11 cellular contexts compared by ENCODE assay signal in genomic region chr7:92632791-92633190, GRCh38. TPM values are rescaled to one million over a fixed set of nuclear protein-coding genes. Genes with fewer than 3 reads are reported as not detected.
DNase-seq lines count a peak whose midpoint lies in the region; ATAC-seq and TF ChIP-seq lines count a peak whose summit lies in the region.
"Had no signal": no experiment of that assay in that cellular context is flagged by ENCODE, and none has a peak within 500 bp of the region (broad histone marks: within the 10 kb centered on the region; RNA-seq: fewer than 3 reads in every experiment).

No MANE protein-coding gene starts in this region.

- H3K4me3 Mint-ChIP-seq in Calu3 (ENCODE audit: low read depth, unreplicated experiment) (peak overlapping the region; percentile 36), osteocyte (ENCODE audit: unreplicated experiment) (peak overlapping the region; percentile 50)

- intact Hi-C loops in Calu3 (cut with micrococcal nuclease; ENCODE audit: unreplicated experiment) (loop anchor here (5.0 kb wide), 2 partner anchors 130 to 195 kb away; no protein-coding TSS in a partner anchor), PC-3 (cut with micrococcal nuclease) (loop anchor here (1.0 to 5.0 kb wide), 4 partner anchors 11 to 270 kb away; no protein-coding TSS in a partner anchor)

- H3K9me3 Mint-ChIP-seq in Calu3 (ENCODE audit: low read depth, unreplicated experiment) (peaks cover 5% of the 10 kb centered on the region), osteocyte (ENCODE audit: unreplicated experiment) (no peaks in the 10 kb centered on the region)

- CTCF ChIA-PET in Calu3 (lab: Charles Lee): interaction anchor here (0.6 to 1.0 kb wide), 5 partner anchors 13 to 599 kb away, joined by 4 to 5 read pairs (median 5); partner anchors contain the start of gene VPS50
- CTCF ChIA-PET in PC-3 (lab: Charles Lee): interaction anchor here (0.6 to 0.9 kb wide), 4 partner anchors 200 to 949 kb away, joined by 3 to 12 read pairs (median 4); no protein-coding TSS in a partner anchor

- DNase-seq in Calu3 (no peak), PC-3 (no peak), caudate nucleus (lab: John Stamatoyannopoulos, UW) (no peak), osteocyte (ENCODE audit: extremely low spot score, unreplicated experiment) (no peak), KG1 (lab: John Stamatoyannopoulos, UW) (no peak)
- DNase-seq: activated CD8-positive, alpha-beta memory T cell treated with anti-CD3 and anti-CD28 coated beads for 24 hours; NCI-H1436 had no signal

- peaks cover 24% of the 10 kb centered on the region for H3K36me3 Mint-ChIP-seq in Calu3 (ENCODE audit: insufficient read depth, unreplicated experiment)
- peaks cover 10% of the 10 kb centered on the region for H3K36me3 Mint-ChIP-seq in osteocyte (ENCODE audit: unreplicated experiment)

- TF ChIP-seq CTCF in Calu3 (IDR thresholded peaks at IDR 0.05; ENCODE audit: unreplicated experiment) (no peak), PC-3 (conservative IDR thresholded peaks at IDR 0.05; ENCODE audit: low read depth, low read length) (no peak), osteocyte (IDR thresholded peaks at IDR 0.05) (no peak)

- BruUV-seq in Calu3 (replicated peaks; lab: Mats Ljungman, UMichigan): no TSS peak
- no TSS peak for BruUV-seq in PC-3 (replicated peaks; lab: Mats Ljungman, UMichigan)

- H3K36me3 ChIP-seq in PC-3 (ENCODE audit: low read depth, low read length): no peaks in the 10 kb centered on the region

- POLR2A ChIA-PET in PC-3 (lab: Charles Lee; ENCODE audit: unreplicated experiment): interaction anchor here (0.7 kb wide), 1 partner anchor 424 kb away, joined by 8 read pairs; no protein-coding TSS in a partner anchor

- no peak for ATAC-seq in PC-3
- no peak for ATAC-seq in GM19397 (IDR thresholded peaks at IDR 0.05; ENCODE audit: unreplicated experiment)
- no peak for ATAC-seq in HG03175 (IDR thresholded peaks at IDR 0.05; ENCODE audit: unreplicated experiment)
- ATAC-seq in HG02798 (IDR thresholded peaks at IDR 0.05; ENCODE audit: poor library complexity, unreplicated experiment): no peak

- peak overlapping the region; percentile 28; the same call in 1 of the 2 replicates for H3K4me3 ChIP-seq in PC-3 (ENCODE audit: low read length)

- H3K27ac ChIP-seq in PC-3 (ENCODE audit: low read length) (peak overlapping the region; percentile 73), caudate nucleus (ENCODE audit: low read depth, low read length) (peak overlapping the region; percentile 66)

- peak overlapping the region; percentile 76 for H3K4me2 ChIP-seq in PC-3 (ENCODE audit: low read length)

- H3K27ac Mint-ChIP-seq in Calu3 (ENCODE audit: unreplicated experiment) (peak overlapping the region; percentile 81), osteocyte (ENCODE audit: unreplicated experiment) (peak overlapping the region; percentile 79)

- peaks cover 4% of the 10 kb centered on the region; the same call in 1 of the 2 replicates for H4K20me1 ChIP-seq in PC-3 (ENCODE audit: low read length)

- H3F3A ChIP-seq in PC-3 (ENCODE audit: low read length, unreplicated experiment): peaks cover 13% of the 10 kb centered on the region

- no peaks in the 10 kb centered on the region for H3K9me3 ChIP-seq in PC-3 (ENCODE audit: low read length)

- H3K4me1 Mint-ChIP-seq in Calu3 (ENCODE audit: low read depth, unreplicated experiment) (peaks cover 32% of the 10 kb centered on the region), osteocyte (ENCODE audit: unreplicated experiment) (peaks cover 46% of the 10 kb centered on the region)

- H3K27me3 Mint-ChIP-seq in Calu3 (ENCODE audit: unreplicated experiment) (no peaks in the 10 kb centered on the region), osteocyte (ENCODE audit: unreplicated experiment) (no peaks in the 10 kb centered on the region)
- H3K27me3 Mint-ChIP-seq: effector memory CD8-positive, alpha-beta T cell had no signal

- H3K27me3 ChIP-seq in PC-3 (ENCODE audit: low read length): no peaks in the 10 kb centered on the region

- H2AFZ ChIP-seq in PC-3 (ENCODE audit: low read length): no peak overlapping the region

- peaks cover 51% of the 10 kb centered on the region for H3K4me1 ChIP-seq in PC-3 (ENCODE audit: insufficient read depth, low read length)

- H3K79me2 ChIP-seq in PC-3 (ENCODE audit: low read length): 0 out of 2 replicates have a peak, but pooled peaks cover 9% of the 10 kb centered on the region

- no peak overlapping the region for H3K9ac ChIP-seq in PC-3 (ENCODE audit: low read length)

- no peaks in the 10 kb centered on the region for H3K9me2 ChIP-seq in PC-3 (replicated peaks; ENCODE audit: low read length)

RNA-seq across cellular contexts. Expression of gene FAM133B, which starts 42.6 kb away (rescaled TPM):
- total RNA-seq in Calu3 (2022) (26.4 and 30.0 TPM in 2 replicates), PC-3 (2014; rRNA removed) (22.6 and 25.9 TPM in 2 replicates), osteocyte (22.3 TPM in 2 replicates)
